Comparison of ENCODE assay signal across 8 cellular contexts in the genomic region with DNA sequence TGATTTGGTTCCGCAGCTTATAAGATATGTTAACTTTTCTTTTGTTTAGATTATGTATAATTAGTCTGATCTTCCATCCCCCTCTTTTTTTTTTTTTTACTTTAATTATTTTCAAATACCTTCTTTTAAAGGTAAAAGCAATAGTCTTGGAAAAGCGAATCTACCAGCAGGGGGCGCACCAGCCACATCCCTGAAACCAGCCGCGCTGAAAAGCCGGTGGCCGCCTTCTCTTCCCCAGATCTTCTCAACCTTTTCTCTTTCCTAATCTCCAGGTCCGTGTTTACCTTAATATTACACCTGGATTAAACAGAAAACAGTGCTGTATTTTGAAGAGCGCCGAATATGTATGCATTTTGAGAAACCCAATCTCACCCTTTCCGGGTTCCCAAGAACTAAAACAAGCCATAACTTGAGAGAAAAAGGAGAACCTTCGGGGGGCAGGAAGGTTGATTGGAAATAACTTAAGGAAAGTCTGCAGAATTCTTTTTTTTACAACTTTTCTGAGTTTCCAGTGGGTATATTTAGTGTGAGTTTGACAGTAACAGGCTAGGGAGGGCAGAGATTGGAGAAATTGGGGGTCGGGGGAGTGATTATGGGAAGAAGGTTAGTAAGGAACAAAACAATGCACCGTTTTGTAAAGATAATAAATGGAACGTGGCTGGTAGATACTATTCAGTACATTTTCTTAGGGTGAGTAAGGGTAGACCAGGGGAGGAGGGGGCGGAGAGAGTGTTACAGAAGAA. TPM values are rescaled to one million over a fixed set of nuclear protein-coding genes. Genes with fewer than 3 reads are reported as not detected.
DNase-seq lines count a peak whose midpoint lies in the region; ATAC-seq and TF ChIP-seq lines count a peak whose summit lies in the region.

No MANE protein-coding gene starts in this region.

- peaks cover 58% of the 10 kb centered on the region for H3K27me3 Mint-ChIP-seq in nephron progenitor cell (ENCODE audit: low read depth, poor library complexity)

- peaks cover 57% of the 10 kb centered on the region for H3K4me1 Mint-ChIP-seq in nephron progenitor cell

- no peaks in the 10 kb centered on the region for H3K36me3 Mint-ChIP-seq in nephron progenitor cell (ENCODE audit: low read depth)

- WGBS in tibial nerve, 2 donors: 10 to 11% methylated on average over 16 of the region's 16 CpGs

- no peak for TF ChIP-seq EP300 in tibial nerve (IDR thresholded peaks at IDR 0.05)

- TF ChIP-seq POLR2A in tibial nerve (IDR thresholded peaks at IDR 0.05): no peak

- peak overlapping the region; percentile 16 for H3K27ac ChIP-seq in epithelial cell of prostate
- H3K27ac ChIP-seq in tibial nerve: peak overlapping the region in 3 of 4 donors; percentile 72 to 90 (median 81)

- H3K27ac Mint-ChIP-seq in nephron progenitor cell: no peak overlapping the region

- no peak overlapping the region for H3K4me3 Mint-ChIP-seq in nephron progenitor cell

- no peaks in the 10 kb centered on the region for H3K36me3 ChIP-seq in tibial nerve

- CTCF ChIA-PET in GM10248 (lab: Yijun Ruan, JAX): interaction anchor here (1.0 to 4.1 kb wide), 13 partner anchors 8 to 974 kb away, joined by 3 to 31 read pairs (median 7); no protein-coding TSS in a partner anchor

- peaks cover 0 to 49% (median 8%) of the 10 kb centered on the region in 4 donors for H3K4me1 ChIP-seq in tibial nerve

- TF ChIP-seq CTCF in GM10248 (IDR thresholded peaks at IDR 0.05; ENCODE audit: control extremely low read depth, extremely low read depth, low read depth, missing control alignments): peak; percentile 77
- peak; percentile 96 for TF ChIP-seq CTCF in nephron progenitor cell (IDR thresholded peaks at IDR 0.05)
- TF ChIP-seq CTCF in tibial nerve (IDR thresholded peaks at IDR 0.05): peak; percentile 64 to 83 (median 75)

- ATAC-seq in HG03342 (IDR thresholded peaks at IDR 0.05; ENCODE audit: unreplicated experiment): peak; percentile 62
- no peak for ATAC-seq in HG03039 (IDR thresholded peaks at IDR 0.05; ENCODE audit: unreplicated experiment)

- no peaks in the 10 kb centered on the region for H3K9me3 ChIP-seq in tibial nerve

- POLR2A ChIA-PET in GM10248 (lab: Yijun Ruan, JAX): no interaction called here

- DNase-seq in GM10248 (ENCODE audit: extremely low spot score) (no peak), NCI-H524 treated with DMSO at 0.1 percent for 48 hours (lab: John Stamatoyannopoulos, UW) (peak; percentile 45), epithelial cell of prostate (ENCODE audit: low read depth, low spot score) (no peak), nephron progenitor cell (peak; percentile 91), tibial nerve (ENCODE audit: low spot score in 2 of 2) (peak; percentile 64 to 85)
- DNase-seq in activated CD8-positive, alpha-beta memory T cell treated with anti-CD3 and anti-CD28 coated beads for 4 hours (ENCODE audit: low read depth in 2 of 2): peak; percentile 12 to 14

- H3K9me3 Mint-ChIP-seq in nephron progenitor cell: no peaks in the 10 kb centered on the region

- peaks cover 0 to 97% of the 10 kb centered on the region in 2 donors for H3K27me3 ChIP-seq in tibial nerve

- H3K4me3 ChIP-seq in tibial nerve: no peak overlapping the region

RNA-seq across cellular contexts. Expression of a gene that starts 2.0 kb away (rescaled TPM):
- 10 to 100 TPM; 21.3 to 50.5 (median 34.3) TPM for total RNA-seq in tibial nerve

Comparison
In these comparisons a context has a peak if more than half of its experiments do, and no peak if none do; other contexts are left out.
1. DNase-seq: peak in NCI-H524 treated with DMSO at 0.1 percent for 48 hours (single experiment), activated CD8-positive, alpha-beta memory T cell treated with anti-CD3 and anti-CD28 coated beads for 4 hours (2 of 2), nephron progenitor cell (single experiment) and tibial nerve (2 of 2); none in GM10248 (single experiment) and epithelial cell of prostate (single experiment).
2. Peak in every context shown above with its lines, with median percentiles within 50 percentile points of each other: CTCF ChIP-seq.